Comparison of ENCODE assay signal across 8 cellular contexts in genomic region chr17:76370261-76370993, GRCh38. TPM values are rescaled to one million over a fixed set of nuclear protein-coding genes. Genes with fewer than 3 reads are reported as not detected.
DNase-seq lines count a peak whose midpoint lies in the region; ATAC-seq, FAIRE-seq and TF ChIP-seq lines count a peak whose summit lies in the region.

No MANE protein-coding gene starts in this region.

- H3K27me3 ChIP-seq in RWPE2 (ENCODE audit: insufficient read depth, poor library complexity, severe bottlenecking) (no peaks in the 10 kb centered on the region), prostate gland (replicated peaks; ENCODE audit: insufficient read depth) (no peaks in the 10 kb centered on the region)

- H3K27ac ChIP-seq in RWPE2 (ENCODE audit: poor library complexity, severe bottlenecking) (peak overlapping the region; percentile 97), prostate gland (no peak overlapping the region)

- FAIRE-seq in GM12892 (lab: Jason Lieb, UNC) = no peak

- intact Hi-C loops in prostate gland (cut with DNase I) = no loop called here
- intact Hi-C loops in activated CD8-positive, alpha-beta T cell treated with anti-CD3 and anti-CD28 coated beads for 36 hours (cut with micrococcal nuclease) = no loop called here

- no peaks in the 10 kb centered on the region for H3K27me3 Mint-ChIP-seq in activated CD8-positive, alpha-beta T cell treated with anti-CD3 and anti-CD28 coated beads for 36 hours

- H3K4me3 Mint-ChIP-seq in activated CD8-positive, alpha-beta T cell treated with anti-CD3 and anti-CD28 coated beads for 36 hours = no peak overlapping the region

- H3K36me3 Mint-ChIP-seq in activated CD8-positive, alpha-beta T cell treated with anti-CD3 and anti-CD28 coated beads for 36 hours (ENCODE audit: low read depth) = no peaks in the 10 kb centered on the region

- peaks cover 7% of the 10 kb centered on the region for H3K4me1 Mint-ChIP-seq in activated CD8-positive, alpha-beta T cell treated with anti-CD3 and anti-CD28 coated beads for 36 hours (ENCODE audit: low read depth)

- 35% methylated on average over 11 of the region's 11 CpGs for WGBS in prostate gland

- TF ChIP-seq CTCF in RWPE2 (IDR thresholded peaks at IDR 0.05; ENCODE audit: poor library complexity, severe bottlenecking) = peak; percentile 89
- TF ChIP-seq CTCF in fibroblast of the aortic adventitia (IDR thresholded peaks at IDR 0.05; ENCODE audit: insufficient read depth, low read length) = peak; percentile 54
- peak in 2 of 4 experiments; percentile 24 to 27 for TF ChIP-seq CTCF in prostate gland (IDR thresholded peaks at IDR 0.05)
- TF ChIP-seq CTCF in activated CD8-positive, alpha-beta T cell treated with anti-CD3 and anti-CD28 coated beads for 36 hours (IDR thresholded peaks at IDR 0.05) = no peak

- no peak overlapping the region for H3K27ac Mint-ChIP-seq in activated CD8-positive, alpha-beta T cell treated with anti-CD3 and anti-CD28 coated beads for 36 hours

- peak; percentile 72 for ATAC-seq in RWPE2 (ENCODE audit: low read depth)
- no peak for ATAC-seq in activated CD8-positive, alpha-beta T cell treated with anti-CD3 and anti-CD28 coated beads for 36 hours

- H3K9me3 Mint-ChIP-seq in activated CD8-positive, alpha-beta T cell treated with anti-CD3 and anti-CD28 coated beads for 36 hours = no peaks in the 10 kb centered on the region

- POLR2A ChIA-PET in activated CD8-positive, alpha-beta T cell treated with anti-CD3 and anti-CD28 coated beads for 36 hours (lab: Charles Lee) = interaction anchor here (0.8 to 1.9 kb wide), 2 partner anchors 11 to 35 kb away, joined by 3 to 8 read pairs; no protein-coding TSS in a partner anchor

- DNase-seq in GM03348 (ENCODE audit: low spot score) = peak; percentile 94
- DNase-seq in RWPE2 (ENCODE audit: low spot score) = peak; percentile 92
- peak; percentile 97 for DNase-seq in fibroblast of the aortic adventitia (ENCODE audit: low read depth)
- DNase-seq in prostate gland (ENCODE audit: low spot score) = peak; percentile 29
- DNase-seq in activated CD8-positive, alpha-beta T cell treated with anti-CD3 and anti-CD28 coated beads for 36 hours = no peak
- DNase-seq in SHP77 (lab: John Stamatoyannopoulos, UW) = no peak
- DNase-seq in GM12892 (ENCODE audit: insufficient read length) = no peak
- no peak for DNase-seq in cerebellar cortex (ENCODE audit: low spot score)

- peaks cover 34% of the 10 kb centered on the region for H3K4me1 ChIP-seq in RWPE2 (ENCODE audit: insufficient read depth, poor library complexity, severe bottlenecking)
- no peaks in the 10 kb centered on the region for H3K4me1 ChIP-seq in prostate gland (replicated peaks)

- H3K9me3 ChIP-seq in RWPE2 (ENCODE audit: severe bottlenecking) (no peaks in the 10 kb centered on the region), prostate gland (no peaks in the 10 kb centered on the region)

- H3K36me3 ChIP-seq in RWPE2 (ENCODE audit: low read depth) (no peaks in the 10 kb centered on the region), prostate gland (no peaks in the 10 kb centered on the region)

- no peak overlapping the region for H3K4me3 ChIP-seq in RWPE2 (ENCODE audit: severe bottlenecking)
- no peak overlapping the region for H3K4me3 ChIP-seq in fibroblast of the aortic adventitia (ENCODE audit: low read depth, low read length)
- H3K4me3 ChIP-seq in prostate gland = no peak overlapping the region

- CTCF ChIA-PET in activated CD8-positive, alpha-beta T cell treated with anti-CD3 and anti-CD28 coated beads for 36 hours (lab: Charles Lee) = interaction anchor here (1.0 to 1.8 kb wide), 3 partner anchors 27 to 67 kb away, joined by 3 to 8 read pairs (median 6); no protein-coding TSS in a partner anchor

- TF ChIP-seq POLR2A in prostate gland (IDR thresholded peaks at IDR 0.05) (no peak), GM12892 (IDR thresholded peaks at IDR 0.05; ENCODE audit: low read depth, low read length) (no peak)

RNA-seq across cellular contexts. Expression of gene SPHK1, which starts 14.0 kb away (rescaled TPM):
- total RNA-seq in fibroblast of the aortic adventitia (ENCODE audit: low replicate concordance) (31.7 and 84.0 TPM in 2 replicates), prostate gland (10 to 100 TPM in 1 of 2 donors, 1 to 10 TPM in 1; 6.6 to 34.1 TPM)
- 10 to 100 TPM; 15.7 to 17.7 TPM for total RNA-seq in activated CD8-positive, alpha-beta T cell treated with anti-CD3 and anti-CD28 coated beads for 36 hours
- polyA plus RNA-seq in GM12892 (2012; ENCODE audit: missing spikeins) = 0.47 TPM

RNA-seq across cellular contexts. Expression of gene PRPSAP1, which starts 16.7 kb away (rescaled TPM):
- total RNA-seq in fibroblast of the aortic adventitia (ENCODE audit: low replicate concordance) (48.1 and 57.9 TPM in 2 replicates), prostate gland (100 to 1,000 TPM in 1 of 2 donors, 10 to 100 TPM in 1; 51.5 to 115 TPM)
- 10 to 100 TPM; 28.1 to 29.9 TPM for total RNA-seq in activated CD8-positive, alpha-beta T cell treated with anti-CD3 and anti-CD28 coated beads for 36 hours
- polyA plus RNA-seq in GM12892 (2012; ENCODE audit: missing spikeins) = 37.8 TPM

Comparison
In these comparisons a context has a peak if more than half of its experiments do, and no peak if none do; other contexts are left out.
1. DNase-seq: peak in GM03348 (single experiment), RWPE2 (single experiment), fibroblast of the aortic adventitia (single experiment) and prostate gland (single experiment); none in activated CD8-positive, alpha-beta T cell treated with anti-CD3 and anti-CD28 coated beads for 36 hours (single experiment), SHP77 (0 of 2), GM12892 (single experiment) and cerebellar cortex (single experiment).